ENCODE assay signal across 23 cellular contexts in the genomic region with DNA sequence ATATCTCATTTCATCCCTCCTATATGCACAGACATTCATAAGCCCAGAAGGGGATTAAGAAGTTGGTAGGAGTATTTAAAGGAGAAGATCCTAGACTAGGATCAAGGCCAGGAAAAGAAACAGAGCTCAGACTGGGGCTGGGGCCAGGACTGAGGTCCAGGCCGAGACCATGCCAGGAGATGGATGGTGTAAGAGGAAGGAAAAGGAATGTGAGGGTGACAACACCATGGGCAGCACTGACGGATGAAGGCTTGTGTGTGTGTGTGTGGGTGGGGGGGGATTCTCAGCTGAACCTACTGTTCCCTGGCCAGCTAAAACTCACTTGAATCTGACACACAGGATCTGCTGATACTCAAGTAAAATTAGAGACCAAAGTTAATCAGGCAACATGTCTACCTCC.
DNase-seq lines count a peak whose midpoint lies in the region; ATAC-seq and TF ChIP-seq lines count a peak whose summit lies in the region.
"Had no signal": no experiment of that assay in that cellular context is flagged by ENCODE, and none has a peak within 500 bp of the region (broad histone marks: within the 10 kb centered on the region; RNA-seq: fewer than 3 reads in every experiment).

No MANE protein-coding gene starts in this region.

- H3F3A ChIP-seq in PC-9 (ENCODE audit: insufficient read depth, low read depth) = no peaks in the 10 kb centered on the region

- H3K4me3 ChIP-seq in retinal pigment epithelial cell (ENCODE audit: low read length) (no peak overlapping the region), PC-9 (no peak overlapping the region)
- H3K4me3 ChIP-seq: colonic mucosa, lung, ovary had no signal

- no TSS peak for BruUV-seq in PC-9 (replicated peaks; lab: Mats Ljungman, UMichigan)

- no peaks in the 10 kb centered on the region; the same call in 1 of the 2 replicates for H3K9me2 ChIP-seq in PC-9 (ENCODE audit: insufficient read depth)

- DNase-seq in AG20443 (ENCODE audit: low spot score) (peak; percentile 64), dedifferentiated amniotic fluid mesenchymal stem cell (ENCODE audit: extremely low spot score) (peak; percentile 51), left ventricle myocardium superior (peak; percentile 74), retinal pigment epithelial cell (ENCODE audit: low read depth) (peak; percentile 14), PC-9 (no peak)
- no peak for DNase-seq in stimulated activated CD4-positive, alpha-beta T cell treated with anti-CD3 and anti-CD28 coated beads, Interleukin-15, amount 100 ng/mL, for 24 hours
- DNase-seq in central memory CD4-positive, alpha-beta T cell = no peak
- DNase-seq: activated CD4-positive, alpha-beta T cell treated with anti-CD3 and anti-CD28 coated beads, Interleukin-2, amount 10 ng/mL, durations not matched to agents 7 days and 5 days; activated gamma-delta T cell; anterior cingulate cortex; colonic mucosa; DMS153; GDM1; H7; NCI-H1105; NCI-H524; small intestine; stimulated activated CD4-positive, alpha-beta T cell treated with anti-CD3 and anti-CD28 coated beads, Interleukin-4, amount 100 ng/mL, for 24 hours; SW 1271 had no signal

- no peaks in the 10 kb centered on the region for H3K4me1 ChIP-seq in PC-9 (replicated peaks; ENCODE audit: insufficient read depth)
- H3K4me1 ChIP-seq: colonic mucosa had no signal

- H4K20me1 ChIP-seq in PC-9 (ENCODE audit: insufficient read depth) = no peaks in the 10 kb centered on the region

- no peak overlapping the region for H3K27ac ChIP-seq in PC-9
- H3K27ac ChIP-seq: colonic mucosa, ovary, RWPE1 had no signal

- TF ChIP-seq CTCF in retinal pigment epithelial cell (conservative IDR thresholded peaks at IDR 0.05; ENCODE audit: low read depth, low read length) (no peak), PC-9 (conservative IDR thresholded peaks at IDR 0.05) (no peak)

- no peaks in the 10 kb centered on the region for H3K9me3 ChIP-seq in PC-9 (ENCODE audit: insufficient read depth, low read depth)
- H3K9me3 ChIP-seq: colonic mucosa, ovary had no signal

- no peaks in the 10 kb centered on the region for H3K36me3 ChIP-seq in PC-9 (ENCODE audit: low read depth)
- H3K36me3 ChIP-seq: colonic mucosa, ovary had no signal

- CTCF ChIA-PET in PC-9 (lab: Charles Lee) = no interaction called here

- H2AFZ ChIP-seq in PC-9 = no peak overlapping the region

- peak; percentile 98 for ATAC-seq in left ventricle myocardium superior
- no peak for ATAC-seq in HG03196 (IDR thresholded peaks at IDR 0.05; ENCODE audit: unreplicated experiment)

- H3K79me2 ChIP-seq in PC-9 (ENCODE audit: low read depth) = no peaks in the 10 kb centered on the region

- H3K27me3 ChIP-seq in PC-9 (ENCODE audit: insufficient read depth, low read depth) = peaks cover 30% of the 10 kb centered on the region
- H3K27me3 ChIP-seq: colonic mucosa, ovary had no signal

- intact Hi-C loops in left ventricle myocardium superior (cut with micrococcal nuclease) (no loop called here), PC-9 (cut with micrococcal nuclease; ENCODE audit: unreplicated experiment) (no loop called here)

- no peak overlapping the region for H3K4me2 ChIP-seq in PC-9

- POLR2A ChIA-PET in PC-9 (lab: Charles Lee; ENCODE audit: unreplicated experiment) = interaction anchor here (0.6 kb wide), 1 partner anchor 1685 kb away, joined by 4 read pairs; no protein-coding TSS in a partner anchor

Comparison
In these comparisons a context has a peak if more than half of its experiments do, and no peak if none do; other contexts are left out.
1. DNase-seq: peak in AG20443 (single experiment), dedifferentiated amniotic fluid mesenchymal stem cell (single experiment), left ventricle myocardium superior (single experiment) and retinal pigment epithelial cell (single experiment); none in stimulated activated CD4-positive, alpha-beta T cell treated with anti-CD3 and anti-CD28 coated beads, Interleukin-15, amount 100 ng/mL, for 24 hours (single experiment), PC-9 (0 of 2) and central memory CD4-positive, alpha-beta T cell (single experiment).